ENCODE assay signal across 20 cellular contexts in the genomic region with DNA sequence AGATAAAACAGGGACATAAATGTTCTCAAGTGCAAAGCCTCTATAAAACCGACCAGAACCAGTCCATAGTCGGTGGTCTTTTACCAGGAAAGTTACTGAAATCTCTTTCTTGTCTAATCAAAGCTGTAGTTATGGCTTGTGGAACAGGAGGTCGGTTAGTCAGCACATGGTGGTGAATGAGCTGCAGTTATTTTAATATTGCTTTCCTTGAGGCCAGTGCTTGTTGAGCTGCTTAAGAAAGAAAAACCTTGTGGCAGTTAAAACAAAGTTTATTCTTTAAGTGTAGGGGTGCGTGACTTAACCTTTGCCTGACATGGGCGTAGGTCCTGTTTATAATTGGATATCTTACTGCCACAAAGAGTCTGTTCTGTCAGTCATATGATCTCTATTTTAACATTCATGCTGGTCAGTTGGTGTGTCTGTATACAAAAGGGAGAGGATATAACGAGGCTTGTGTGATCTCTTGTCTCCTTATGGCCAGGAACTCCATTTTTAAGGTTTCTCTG.
"Had no signal": no experiment of that assay in that cellular context is flagged by ENCODE, and none has a peak within 500 bp of the region (broad histone marks: within the 10 kb centered on the region; RNA-seq: fewer than 3 reads in every experiment).

No MANE protein-coding gene starts in this region.

- H3K4me1 ChIP-seq: pancreas had no signal

- DNase-seq: activated CD4-positive, alpha-beta T cell treated with anti-CD3 and anti-CD28 coated beads, Interleukin-2, amount 10 ng/mL, durations not matched to agents 7 days and 5 days; activated CD4-positive, CD25-positive, alpha-beta regulatory T cell treated with anti-CD3 and anti-CD28 coated beads, Interleukin-2, amount 50 U/mL, for 72 hours; activated CD8-positive, alpha-beta memory T cell treated with anti-CD3 and anti-CD28 coated beads, Interleukin-2, amount 10 ng/mL, durations not matched to agents 7 days and 5 days; activated CD8-positive, alpha-beta T cell treated with anti-CD3 and anti-CD28 coated beads for 36 hours; activated gamma-delta T cell; activated naive CD4-positive, alpha-beta T cell treated with anti-CD3 and anti-CD28 coated beads, Interleukin-2, amount 50 U/mL, for 16 hours; activated naive CD8-positive, alpha-beta T cell treated with anti-CD3 and anti-CD28 coated beads, Interleukin-2, amount 50 U/mL, for 24 hours; activated T-cell treated with anti-CD3 and anti-CD28 coated beads for 4 hours; foreskin fibroblast; kidney; left lung; pancreas; right cardiac atrium; stimulated activated CD4-positive, alpha-beta T cell treated with anti-CD3 and anti-CD28 coated beads, Interleukin-4, amount 100 ng/mL, for 24 hours; stimulated activated naive CD8-positive, alpha-beta T cell treated with anti-CD3 and anti-CD28 coated beads, Interleukin-15, Interleukin-2, amounts not matched to agents 100 U/mL and 50 U/mL, for 24 hours; thyroid gland; WERI-Rb-1 had no signal

- ATAC-seq: activated CD8-positive, alpha-beta memory T cell treated with anti-CD3 and anti-CD28 coated beads, Interleukin-2, amount 10 ng/mL, durations not matched to agents 7 days and 5 days; activated CD8-positive, alpha-beta T cell treated with anti-CD3 and anti-CD28 coated beads for 36 hours; activated naive CD8-positive, alpha-beta T cell treated with anti-CD3 and anti-CD28 coated beads, Interleukin-2, amount 50 U/mL, for 24 hours; left lung; pancreas; right cardiac atrium; stimulated activated naive CD8-positive, alpha-beta T cell treated with anti-CD3 and anti-CD28 coated beads, Interleukin-15, Interleukin-2, amounts not matched to agents 100 U/mL and 50 U/mL, for 24 hours had no signal

- H3K27ac ChIP-seq: left lung, pancreas, thyroid gland, WERI-Rb-1 had no signal

- H3K36me3 ChIP-seq: left lung, pancreas, thyroid gland, WERI-Rb-1 had no signal

- H3K9me3 ChIP-seq: pancreas, thyroid gland had no signal

- FAIRE-seq: endometrium, kidney, pancreas, TTC549 had no signal

- H3K4me3 ChIP-seq: left lung, lung, pancreas, thyroid gland had no signal

- H3K27me3 ChIP-seq: left lung, pancreas, thyroid gland had no signal
